ENCODE assay signal across 18 cellular contexts in genomic region chr1:9404541-9404940, GRCh38.
DNase-seq lines count a peak whose midpoint lies in the region; ATAC-seq and TF ChIP-seq lines count a peak whose summit lies in the region.
"Had no signal": no experiment of that assay in that cellular context is flagged by ENCODE, and none has a peak within 500 bp of the region (broad histone marks: within the 10 kb centered on the region; RNA-seq: fewer than 3 reads in every experiment).

No MANE protein-coding gene starts in this region.

- no peak for TF ChIP-seq EP300 in suprapubic skin (IDR thresholded peaks at IDR 0.05)

- no peaks in the 10 kb centered on the region for H3K9me3 Mint-ChIP-seq in chondrocyte (ENCODE audit: low read depth)
- H3K9me3 Mint-ChIP-seq: H9 had no signal

- H3K4me2 ChIP-seq in HCT116 (ENCODE audit: low read length) = peak overlapping the region; percentile 19; the same call in 1 of the 2 replicates

- no peak overlapping the region for H2AFZ ChIP-seq in HCT116 (ENCODE audit: low read depth, low read length, poor library complexity, severe bottlenecking)

- H3K4me1 ChIP-seq in HCT116 (ENCODE audit: control insufficient read depth in 1 of 2, insufficient read depth in 2 of 2, low read length in 2 of 2) (peaks cover 14 to 36% of the 10 kb centered on the region in 2 experiments; a peak in 3 of 4 replicates), suprapubic skin (peaks cover 25% of the 10 kb centered on the region)

- H3K9me2 ChIP-seq in HCT116 (ENCODE audit: insufficient read depth) = no peaks in the 10 kb centered on the region

- DNase-seq in HCT116 (ENCODE audit: low read depth, low spot score) = no peak
- DNase-seq in NB4 (ENCODE audit: low read depth) = peak; percentile 31
- DNase-seq in suprapubic skin (ENCODE audit: low spot score in 2 of 2) = no peak
- DNase-seq in omental fat pad (ENCODE audit: low spot score) = no peak
- no peak for DNase-seq in chondrocyte (ENCODE audit: low spot score)
- no peak for DNase-seq in GF-D8 (lab: John Stamatoyannopoulos, UW)
- DNase-seq: ACHN, DMS79 treated with DMSO at 0.1 percent for 48 hours, H9, MM.1S, NCI-H1105, NCI-H2081, NCI-H446 treated with DMSO at 0.1 percent for 48 hours, RPMI8226, SHP77 treated with DMSO at 0.1 percent for 48 hours had no signal

- BruUV-seq in HCT116 (replicated peaks; lab: Mats Ljungman, UMichigan) = no TSS peak

- H3K79me2 ChIP-seq in HCT116 (ENCODE audit: insufficient read depth, low read length) = no peaks in the 10 kb centered on the region

- POLR2A ChIA-PET in HCT116 (lab: Charles Lee) = no interaction called here

- H3K27ac Mint-ChIP-seq in chondrocyte (ENCODE audit: unreplicated experiment) = no peak overlapping the region

- H3K4me1 Mint-ChIP-seq in chondrocyte (ENCODE audit: low read depth) = peaks cover 53% of the 10 kb centered on the region

- no peaks in the 10 kb centered on the region for H3K36me3 ChIP-seq in HCT116 (ENCODE audit: control insufficient read depth in 1 of 2, insufficient read depth in 2 of 2, low read length in 2 of 2)
- no peaks in the 10 kb centered on the region for H3K36me3 ChIP-seq in suprapubic skin

- H3K4me3 ChIP-seq in HCT116 (replicated peaks in 1 of 2; ENCODE audit: low read depth in 1 of 2, low read length in 2 of 2) (no peak overlapping the region), NB4 (ENCODE audit: low read depth, low read length) (no peak overlapping the region), suprapubic skin (no peak overlapping the region)

- H3K9me3 ChIP-seq in HCT116 (ENCODE audit: control insufficient read depth in 1 of 2, insufficient read depth in 1 of 2, low read depth in 1 of 2, low read length in 2 of 2) = no peaks in the 10 kb centered on the region
- no peaks in the 10 kb centered on the region for H3K9me3 ChIP-seq in suprapubic skin

- no peak overlapping the region for H3K27ac ChIP-seq in HCT116 (ENCODE audit: low read depth, low read length)
- peak overlapping the region; percentile 64 for H3K27ac ChIP-seq in suprapubic skin
- H3K27ac ChIP-seq: C4-2B had no signal

- RAD21 ChIA-PET in HCT116 (lab: Charles Lee; ENCODE audit: low non-redundant PET in 1 of 2, low total read pairs in 2 of 2, uncharacterized antibody in 2 of 2, unreplicated experiment in 2 of 2) = no interaction called here

- peak; percentile 14; the same call in 1 of the 2 replicates for TF ChIP-seq RAD21 in HCT116 (IDR thresholded peaks at IDR 0.05; ENCODE audit: low read depth)

- TF ChIP-seq POLR2A in HCT116 (IDR thresholded peaks at IDR 0.05; ENCODE audit: borderline replicate concordance, extremely low read depth, insufficient read depth, insufficient read length) (no peak), NB4 (IDR thresholded peaks at IDR 0.05; ENCODE audit: extremely low read depth, insufficient read length) (no peak), suprapubic skin (IDR thresholded peaks at IDR 0.05) (no peak)

- H3K27me3 ChIP-seq in HCT116 (ENCODE audit: insufficient read depth, low read length) (no peaks in the 10 kb centered on the region), suprapubic skin (no peaks in the 10 kb centered on the region)

- H3K9ac ChIP-seq in HCT116 (ENCODE audit: low read length) = no peak overlapping the region

- no peak overlapping the region for H3K4me3 Mint-ChIP-seq in chondrocyte (ENCODE audit: unreplicated experiment)
- H3K4me3 Mint-ChIP-seq: H9 had no signal

- no peaks in the 10 kb centered on the region for H4K20me1 ChIP-seq in HCT116 (ENCODE audit: insufficient read depth)

- intact Hi-C loops in HCT116 (cut with micrococcal nuclease) = no loop called here

- CTCF ChIA-PET in HCT116 (lab: Charles Lee) = interaction anchor here (1.2 to 1.3 kb wide), 2 partner anchors 115 to 138 kb away, joined by 3 to 4 read pairs; no protein-coding TSS in a partner anchor

- H3K36me3 Mint-ChIP-seq in chondrocyte (ENCODE audit: low read depth) = peaks cover 2% of the 10 kb centered on the region

- TF ChIP-seq CTCF in HCT116 (IDR thresholded peaks at IDR 0.05 in 2 of 3, conservative IDR thresholded peaks at IDR 0.05 in 1 of 3; ENCODE audit: borderline replicate concordance in 1 of 3, insufficient read depth in 1 of 3, low read depth in 2 of 3, low read length in 2 of 3) (no peak), NB4 (IDR thresholded peaks at IDR 0.05; ENCODE audit: low read depth, low read length) (no peak), suprapubic skin (IDR thresholded peaks at IDR 0.05) (no peak), omental fat pad (IDR thresholded peaks at IDR 0.05) (no peak), chondrocyte (IDR thresholded peaks at IDR 0.05) (no peak)

- H3K27me3 Mint-ChIP-seq in chondrocyte (ENCODE audit: low read depth) = no peaks in the 10 kb centered on the region

- 0 out of 2 replicates have a peak, but pooled peaks have one; percentile 29 for ATAC-seq in HCT116
- ATAC-seq in esophagus mucosa = peak; percentile 46
- ATAC-seq in omental fat pad (ENCODE audit: low FRiP score) = no peak
- ATAC-seq: SK-N-SH treated with all-trans-retinoic acid at 6 μM for 48 hours had no signal

- WGBS in suprapubic skin = 77% methylated on average over 5 of the region's 6 CpGs

TF ChIP-seq in HCT116, 20 proteins besides CTCF, POLR2A, EP300 and RAD21:
- TF ChIP-seq REST (IDR thresholded peaks at IDR 0.05; ENCODE audit: low read depth) = no peak
- TF ChIP-seq ELF1 (IDR thresholded peaks at IDR 0.05; ENCODE audit: borderline replicate concordance, low read depth) = no peak
- TF ChIP-seq SP1 (IDR thresholded peaks at IDR 0.05; ENCODE audit: low read depth) = no peak
- no peak for TF ChIP-seq EGR1 (IDR thresholded peaks at IDR 0.05; ENCODE audit: low read depth)
